Comparison of ENCODE assay signal across 25 cellular contexts in genomic region chr1:203584040-203584439, GRCh38. TPM values are rescaled to one million over a fixed set of nuclear protein-coding genes. Genes with fewer than 3 reads are reported as not detected.
DNase-seq lines count a peak whose midpoint lies in the region; ATAC-seq, FAIRE-seq and TF ChIP-seq lines count a peak whose summit lies in the region.
"Had no signal": no experiment of that assay in that cellular context is flagged by ENCODE, and none has a peak within 500 bp of the region (broad histone marks: within the 10 kb centered on the region; RNA-seq: fewer than 3 reads in every experiment).

No MANE protein-coding gene starts in this region.

- H3K36me3 Mint-ChIP-seq in brain, result no peaks in the 10 kb centered on the region
- H3K36me3 Mint-ChIP-seq: activated naive CD8-positive, alpha-beta T cell; CD8-positive, alpha-beta T cell; immature natural killer cell; natural killer cell treated with Interleukin-12 subunit alpha and Interleukin-12 subunit beta and Interleukin-15 and Interleukin-18, amount 100 ng/mL, for 72 hours had no signal

- DNase-seq in iris pigment epithelial cell (ENCODE audit: low read depth) (peak; percentile 59), NOMO-1 treated with DMSO at 0.1 percent for 48 hours (lab: John Stamatoyannopoulos, UW; ENCODE audit: unreplicated experiment) (no peak), urothelium cell line (ENCODE audit: low spot score) (no peak)
- DNase-seq: activated CD4-positive, alpha-beta T cell treated with anti-CD3 and anti-CD28 coated beads, Interleukin-2, amount 50 U/mL, for 1 hour; AML-193; body of pancreas; CD8-positive, alpha-beta T cell; colonic mucosa; immature natural killer cell; left lung; midbrain; NCI-H1436 treated with DMSO at 0.1 percent for 48 hours; NCI-H524 treated with DMSO at 0.1 percent for 48 hours; RPMI8226 had no signal

- peaks cover 52% of the 10 kb centered on the region for H3K4me1 Mint-ChIP-seq in brain
- H3K4me1 Mint-ChIP-seq: activated T-helper 17 cell treated with anti-CD3 and anti-CD28 coated beads, Interleukin-2, amount 50 U/mL, for 72 hours; immature natural killer cell had no signal

- peaks cover 6% of the 10 kb centered on the region for H3K27me3 Mint-ChIP-seq in brain
- H3K27me3 Mint-ChIP-seq: activated naive CD8-positive, alpha-beta T cell; activated T-helper 17 cell treated with anti-CD3 and anti-CD28 coated beads, Interleukin-2, amount 50 U/mL, for 72 hours had no signal

- no peak overlapping the region for H3K4me3 Mint-ChIP-seq in brain
- H3K4me3 Mint-ChIP-seq: activated naive CD8-positive, alpha-beta T cell; activated T-helper 17 cell treated with anti-CD3 and anti-CD28 coated beads, Interleukin-2, amount 50 U/mL, for 72 hours; CD8-positive, alpha-beta T cell; GM23338; immature natural killer cell; natural killer cell treated with Interleukin-12 subunit alpha and Interleukin-12 subunit beta and Interleukin-15 and Interleukin-18, amount 100 ng/mL, for 72 hours had no signal

- H3K4me3 ChIP-seq in HEK293 (ENCODE audit: low read depth, low read length), result no peak overlapping the region
- H3K4me3 ChIP-seq: body of pancreas, colonic mucosa, GM23338, hepatocyte, left lung, SK-N-MC had no signal

- POLR2A ChIA-PET in HEK293 (lab: Yijun Ruan, JAX), result interaction anchor here (0.9 to 1.6 kb wide), 2 partner anchors 13 to 59 kb away, joined by 3 read pairs; no protein-coding TSS in a partner anchor

- no peaks in the 10 kb centered on the region for H3K9me3 ChIP-seq in HEK293 (ENCODE audit: control insufficient read depth, insufficient read depth, low read depth, low read length)
- H3K9me3 ChIP-seq: body of pancreas, colonic mucosa, left lung had no signal

- no peak overlapping the region for H3K27ac ChIP-seq in HEK293 (ENCODE audit: extremely low read depth, low read depth, low read length)
- H3K27ac ChIP-seq: body of pancreas, colonic mucosa, hepatocyte, left lung, SK-N-MC, VCaP had no signal

- H3K36me3 ChIP-seq in HEK293 (ENCODE audit: control insufficient read depth in 2 of 2, insufficient read depth in 1 of 2, low read length in 2 of 2), result no peaks in the 10 kb centered on the region
- H3K36me3 ChIP-seq: colonic mucosa, left lung had no signal

- ATAC-seq in GM18519 (IDR thresholded peaks at IDR 0.05; ENCODE audit: low FRiP score, unreplicated experiment) (no peak), GM18861 (IDR thresholded peaks at IDR 0.05; ENCODE audit: unreplicated experiment) (no peak)
- ATAC-seq: activated T-helper 17 cell treated with anti-CD3 and anti-CD28 coated beads, Interleukin-2, amount 50 U/mL, for 72 hours; body of pancreas; CD8-positive, alpha-beta T cell; GM23338; left lung; natural killer cell treated with Interleukin-12 subunit alpha and Interleukin-12 subunit beta and Interleukin-15 and Interleukin-18, amount 100 ng/mL, for 72 hours had no signal

- H3K4me1 ChIP-seq in HEK293 (ENCODE audit: control insufficient read depth, insufficient read depth, low read length), result no peaks in the 10 kb centered on the region; the same call in 1 of the 2 replicates
- H3K4me1 ChIP-seq: body of pancreas, colonic mucosa had no signal

- FAIRE-seq in urothelium cell line (lab: Jason Lieb, UNC), result no peak

- H3K9me3 Mint-ChIP-seq in brain, result no peaks in the 10 kb centered on the region
- H3K9me3 Mint-ChIP-seq: activated T-helper 17 cell treated with anti-CD3 and anti-CD28 coated beads, Interleukin-2, amount 50 U/mL, for 72 hours; CD8-positive, alpha-beta T cell; GM23338; immature natural killer cell; natural killer cell treated with Interleukin-12 subunit alpha and Interleukin-12 subunit beta and Interleukin-15 and Interleukin-18, amount 100 ng/mL, for 72 hours had no signal

- TF ChIP-seq CTCF in HEK293 (tag by site-specific recombination; IDR thresholded peaks at IDR 0.05), result no peak
- TF ChIP-seq CTCF in brain (conservative IDR thresholded peaks at IDR 0.05), result no peak

- CTCF ChIA-PET in HEK293 (lab: Yijun Ruan, JAX), result no interaction called here

- peak overlapping the region in 3 of 5 experiments; percentile 19 to 91 (median 22) for H3K27ac Mint-ChIP-seq in brain
- H3K27ac Mint-ChIP-seq: activated naive CD8-positive, alpha-beta T cell; activated T-helper 17 cell treated with anti-CD3 and anti-CD28 coated beads, Interleukin-2, amount 50 U/mL, for 72 hours; CD8-positive, alpha-beta T cell; GM23338; immature natural killer cell had no signal

TF ChIP-seq in HEK293, 187 proteins besides CTCF, POLR2A, EP300 and RAD21:
- no peak for TF ChIP-seq ZBTB49 (tag by site-specific recombination; IDR thresholded peaks at IDR 0.05; ENCODE audit: low read depth)
- TF ChIP-seq ZNF544 (tag by site-specific recombination; IDR thresholded peaks at IDR 0.05), result no peak
- TF ChIP-seq ZNF2 (tag by site-specific recombination; IDR thresholded peaks at IDR 0.05), result no peak
- TF ChIP-seq ZNF366 (tag by site-specific recombination; conservative IDR thresholded peaks at IDR 0.05), result peak; percentile 86
- no peak for TF ChIP-seq ZNF501 (tag by site-specific recombination; IDR thresholded peaks at IDR 0.05)
- TF ChIP-seq ZNF146 (tag by site-specific recombination; IDR thresholded peaks at IDR 0.05), result no peak

RNA-seq across cellular contexts. Expression of gene ATP2B4, which starts 42.6 kb away (rescaled TPM):
- polyA plus RNA-seq in brain (ENCODE audit: insufficient read depth, low read depth, low replicate concordance), result 95.2 TPM
